Comparison of ENCODE assay signal across 10 cellular contexts in the genomic region with DNA sequence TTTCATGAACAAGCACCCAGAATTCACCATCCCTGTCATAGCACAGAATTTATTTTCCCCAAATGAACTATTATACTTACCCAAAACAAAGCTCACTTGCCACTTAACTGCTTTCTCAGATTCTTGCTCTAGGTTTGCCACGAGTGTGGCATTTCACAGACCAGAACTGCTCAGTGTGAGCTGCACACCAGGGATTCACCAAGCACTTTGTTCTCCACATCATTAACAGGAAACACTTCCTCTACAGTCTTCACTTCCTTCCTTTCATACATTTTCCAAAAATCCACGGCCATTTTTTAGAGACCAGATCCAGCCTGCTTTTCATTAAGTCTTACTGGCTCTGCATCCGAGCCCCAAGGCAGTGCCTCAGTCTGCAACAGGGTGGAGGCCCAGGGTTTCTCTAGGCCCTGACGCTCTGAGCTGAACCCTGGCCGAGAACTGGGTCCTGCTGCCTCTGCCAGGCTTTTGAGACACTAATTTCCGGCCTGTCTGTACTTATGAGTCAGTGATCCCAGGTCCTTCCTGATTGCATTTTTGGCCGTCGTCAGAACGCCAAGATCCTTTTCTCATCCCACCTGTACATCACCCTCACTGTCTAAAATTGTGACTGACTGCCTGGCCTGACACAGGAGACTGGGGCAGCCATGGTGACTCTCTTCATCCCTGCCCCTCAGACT.
A peak's percentile ranks its signal among the peaks of the same experiment; 100 is the strongest.
DNase-seq lines count a peak whose midpoint lies in the region; TF ChIP-seq lines count a peak whose summit lies in the region.
"Had no signal": no experiment of that assay in that cellular context is flagged by ENCODE, and none has a peak within 500 bp of the region (broad histone marks: within the 10 kb centered on the region; RNA-seq: fewer than 3 reads in every experiment).

No MANE protein-coding gene starts in this region.

- H3K4me3 ChIP-seq in AG10803 (ENCODE audit: low read length): no peak overlapping the region
- H3K4me3 ChIP-seq in mesodermal cell (ENCODE audit: extremely low read depth, insufficient read depth, low read length, poor library complexity, severe bottlenecking): no peak overlapping the region
- no peak overlapping the region for H3K4me3 ChIP-seq in sigmoid colon

- TF ChIP-seq CTCF in AG10803 (conservative IDR thresholded peaks at IDR 0.05; ENCODE audit: low read length) (no peak), sigmoid colon (IDR thresholded peaks at IDR 0.05) (no peak)

- 88 to 91% methylated on average over 9 of the region's 9 CpGs for WGBS in mesodermal cell (ENCODE audit: insufficient coverage in 2 of 2), 2 experiments
- 79 to 91% methylated on average over 9 of the region's 9 CpGs for WGBS in sigmoid colon, 2 donors

- H3K27me3 ChIP-seq in sigmoid colon: no peaks in the 10 kb centered on the region

- intact Hi-C loops in sigmoid colon (cut with DNase I): no loop called here

- H3K27ac ChIP-seq in KOPT-K1 (ENCODE audit: low read depth, low read length, poor library complexity, severe bottlenecking) (peak overlapping the region; percentile 56), mesodermal cell (ENCODE audit: low read depth, low read length, severe bottlenecking) (peak overlapping the region; percentile 50), sigmoid colon (no peak overlapping the region)

- H3K36me3 ChIP-seq in KOPT-K1 (ENCODE audit: insufficient read depth, low read length) (peaks cover 59% of the 10 kb centered on the region), mesodermal cell (ENCODE audit: control insufficient read depth, insufficient read depth, low read length) (peaks cover 79% of the 10 kb centered on the region), sigmoid colon (peaks cover 0 to 53% (median 20%) of the 10 kb centered on the region in 4 donors)

- no peak for TF ChIP-seq POLR2A in sigmoid colon (IDR thresholded peaks at IDR 0.05)

- peaks cover 35% of the 10 kb centered on the region for H3K4me1 ChIP-seq in mesodermal cell (ENCODE audit: control insufficient read depth, insufficient read depth, low read length, poor library complexity, severe bottlenecking)
- H3K4me1 ChIP-seq in sigmoid colon: peaks cover 0 to 16% (median 13%) of the 10 kb centered on the region in 4 donors

- TF ChIP-seq EP300 in sigmoid colon (IDR thresholded peaks at IDR 0.05): no peak

- DNase-seq in AG10803 (ENCODE audit: low read depth) (peak; percentile 84), dermis blood vessel endothelial cell (peak; percentile 13), sigmoid colon (no peak), medulla oblongata (ENCODE audit: extremely low spot score) (no peak), SIG-M5 treated with dmso at 0.1 percent for 504 hours (lab: John Stamatoyannopoulos, UW; ENCODE audit: unreplicated experiment) (no peak)
- no peak for DNase-seq in stimulated activated CD8-positive, alpha-beta memory T cell treated with anti-CD3 and anti-CD28 coated beads, Interleukin-4, amount 100 ng/mL, for 48 hours
- DNase-seq: CD8-positive, alpha-beta T cell; NCI-H1105 treated with DMSO at 0.1 percent for 48 hours had no signal

- no peaks in the 10 kb centered on the region for H3K9me3 ChIP-seq in KOPT-K1 (ENCODE audit: insufficient read depth, low read length, poor library complexity, severe bottlenecking)
- no peaks in the 10 kb centered on the region for H3K9me3 ChIP-seq in mesodermal cell (ENCODE audit: control insufficient read depth, low read length)
- H3K9me3 ChIP-seq in sigmoid colon: no peaks in the 10 kb centered on the region

Comparison
In these comparisons a context has a peak if more than half of its experiments do, and no peak if none do; other contexts are left out.
1. DNase-seq: peak in AG10803 (single experiment) and dermis blood vessel endothelial cell (single experiment); none in sigmoid colon (single experiment), medulla oblongata (single experiment), SIG-M5 treated with dmso at 0.1 percent for 504 hours (single experiment) and stimulated activated CD8-positive, alpha-beta memory T cell treated with anti-CD3 and anti-CD28 coated beads, Interleukin-4, amount 100 ng/mL, for 48 hours (single experiment).
2. H3K27ac ChIP-seq: peak in KOPT-K1 (single experiment) and mesodermal cell (single experiment); none in sigmoid colon (0 of 4).